11 cellular contexts compared by ENCODE assay signal in the genomic region with DNA sequence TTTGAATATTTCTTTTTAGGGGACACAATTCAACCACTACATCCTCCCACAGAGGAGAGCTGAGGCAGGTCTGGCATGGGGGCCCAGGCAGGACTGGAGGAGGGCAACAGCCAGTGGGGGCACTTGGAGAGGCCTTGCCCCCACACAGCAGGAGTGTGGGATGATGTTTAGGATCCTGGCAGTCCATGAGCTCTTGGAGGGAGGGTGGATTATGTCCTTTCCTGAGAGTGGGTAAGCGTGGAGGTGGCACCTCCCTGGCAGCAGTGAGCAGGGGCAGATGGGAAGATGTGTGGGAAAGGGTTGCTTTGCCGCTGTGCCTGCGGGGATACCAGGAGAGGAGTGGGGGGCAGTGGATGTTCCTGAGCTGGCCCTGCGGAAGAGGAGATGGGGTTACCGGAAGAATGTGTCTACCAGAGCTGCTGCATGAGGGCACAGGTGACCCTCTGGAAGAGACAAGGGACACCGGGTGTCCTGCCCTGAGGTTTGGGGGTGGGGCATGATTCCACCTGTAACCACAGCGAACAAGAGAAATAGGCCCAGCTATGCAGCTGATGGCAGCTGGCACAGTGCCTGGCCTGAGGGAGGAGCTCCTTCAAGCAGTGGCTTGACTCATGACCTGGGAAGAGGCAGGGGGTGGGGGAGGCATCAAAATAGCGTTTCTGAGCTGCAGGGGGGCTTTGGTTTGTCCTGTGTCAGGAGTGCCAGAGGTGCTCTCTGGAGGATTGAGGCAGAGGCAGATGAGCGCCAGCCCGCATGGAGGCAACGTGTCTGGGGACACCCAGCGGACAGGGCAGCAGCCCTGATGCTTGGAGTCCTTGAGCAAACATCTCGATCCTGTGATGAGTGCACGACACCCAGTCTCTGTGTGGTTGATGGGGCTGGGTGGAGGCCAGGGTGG.
A peak's percentile ranks its signal among the peaks of the same experiment; 100 is the strongest.
DNase-seq lines count a peak whose midpoint lies in the region; ATAC-seq, FAIRE-seq and TF ChIP-seq lines count a peak whose summit lies in the region.
"Had no signal": no experiment of that assay in that cellular context is flagged by ENCODE, and none has a peak within 500 bp of the region (broad histone marks: within the 10 kb centered on the region; RNA-seq: fewer than 3 reads in every experiment).

No MANE protein-coding gene starts in this region.

- FAIRE-seq in bronchial epithelial cell (lab: Jason Lieb, UNC) = peak; percentile 70

- H4K20me1 ChIP-seq in DND-41 (ENCODE audit: insufficient read depth, low read length) = no peaks in the 10 kb centered on the region
- no peaks in the 10 kb centered on the region for H4K20me1 ChIP-seq in osteoblast (ENCODE audit: insufficient read depth, low read length)

- H3K27ac Mint-ChIP-seq in CD8-positive, alpha-beta memory T cell = no peak overlapping the region
- H3K27ac Mint-ChIP-seq: activated naive CD8-positive, alpha-beta T cell treated with anti-CD3 and anti-CD28 coated beads for 36 hours had no signal

- H3K27ac ChIP-seq in DND-41 (ENCODE audit: low read length) (peak overlapping the region; percentile 57), osteoblast (ENCODE audit: low read depth, low read length) (peak overlapping the region; percentile 85)
- H3K27ac ChIP-seq in CD8-positive, alpha-beta memory T cell (ENCODE audit: low read depth, low read length) = no peak overlapping the region
- H3K27ac ChIP-seq: tibial artery had no signal

- no peaks in the 10 kb centered on the region for H3K27me3 ChIP-seq in DND-41 (ENCODE audit: insufficient read depth, low read length, poor library complexity)
- H3K27me3 ChIP-seq in bronchial epithelial cell (ENCODE audit: control insufficient read depth, insufficient read depth, low read length) = no peaks in the 10 kb centered on the region
- no peaks in the 10 kb centered on the region for H3K27me3 ChIP-seq in osteoblast (ENCODE audit: insufficient read depth, low read length)
- H3K27me3 ChIP-seq in CD8-positive, alpha-beta memory T cell (ENCODE audit: insufficient read depth, low read length, poor library complexity, severe bottlenecking) = no peaks in the 10 kb centered on the region
- H3K27me3 ChIP-seq: tibial artery had no signal

- CTCF ChIA-PET in CD8-positive, alpha-beta memory T cell (lab: Charles Lee) = no interaction called here

- peaks cover 11 to 14% of the 10 kb centered on the region in 2 donors for H3K27me3 Mint-ChIP-seq in CD8-positive, alpha-beta memory T cell

- H3K36me3 Mint-ChIP-seq in CD8-positive, alpha-beta memory T cell = peaks cover 0 to 2% (median 0%) of the 10 kb centered on the region in 3 donors
- H3K36me3 Mint-ChIP-seq: activated naive CD8-positive, alpha-beta T cell treated with anti-CD3 and anti-CD28 coated beads for 36 hours had no signal

- H3K36me3 ChIP-seq in DND-41 (ENCODE audit: insufficient read depth, low read length) = no peaks in the 10 kb centered on the region
- H3K36me3 ChIP-seq in bronchial epithelial cell (ENCODE audit: control insufficient read depth, insufficient read depth, low read length) = no peaks in the 10 kb centered on the region
- H3K36me3 ChIP-seq in osteoblast (ENCODE audit: insufficient read depth, low read length) = no peaks in the 10 kb centered on the region
- H3K36me3 ChIP-seq in CD8-positive, alpha-beta memory T cell (ENCODE audit: insufficient read depth, low read length) = no peaks in the 10 kb centered on the region
- H3K36me3 ChIP-seq: tibial artery had no signal

- H3K4me1 ChIP-seq in DND-41 (ENCODE audit: insufficient read depth, low read length) (peaks cover 28% of the 10 kb centered on the region), osteoblast (ENCODE audit: insufficient read depth, low read length) (peaks cover 35% of the 10 kb centered on the region)
- no peaks in the 10 kb centered on the region for H3K4me1 ChIP-seq in CD8-positive, alpha-beta memory T cell (ENCODE audit: insufficient read depth, low read length)

- TF ChIP-seq CTCF in DND-41 (IDR thresholded peaks at IDR 0.05; ENCODE audit: borderline replicate concordance, extremely low read depth, low read length, poor library complexity, severe bottlenecking) = peak; percentile 28
- no peak for TF ChIP-seq CTCF in bronchial epithelial cell (IDR thresholded peaks at IDR 0.05; ENCODE audit: insufficient read depth, low read length, severe bottlenecking)
- TF ChIP-seq CTCF in osteoblast (IDR thresholded peaks at IDR 0.05; ENCODE audit: extremely low read depth, low read depth, low read length) = no peak

- peaks cover 0 to 2% (median 0%) of the 10 kb centered on the region in 5 donors for H3K9me3 Mint-ChIP-seq in CD8-positive, alpha-beta memory T cell
- H3K9me3 Mint-ChIP-seq: activated naive CD8-positive, alpha-beta T cell treated with anti-CD3 and anti-CD28 coated beads for 36 hours had no signal

- H3K4me3 ChIP-seq in DND-41 (ENCODE audit: low read depth in 1 of 2, low read length in 2 of 2) (no peak overlapping the region), bronchial epithelial cell (ENCODE audit: low read depth, low read length) (no peak overlapping the region), osteoblast (ENCODE audit: insufficient read depth, low read length) (no peak overlapping the region)
- H3K4me3 ChIP-seq in CD8-positive, alpha-beta memory T cell (ENCODE audit: low read length) = no peak overlapping the region
- H3K4me3 ChIP-seq: tibial artery had no signal

- H3K4me1 Mint-ChIP-seq in CD8-positive, alpha-beta memory T cell = no peaks in the 10 kb centered on the region
- H3K4me1 Mint-ChIP-seq: activated naive CD8-positive, alpha-beta T cell treated with anti-CD3 and anti-CD28 coated beads for 36 hours had no signal

- H3K4me2 ChIP-seq in DND-41 (ENCODE audit: insufficient read depth, low read length) (no peak overlapping the region; the same call in 1 of the 2 replicates), osteoblast (ENCODE audit: insufficient read depth, low read length) (no peak overlapping the region)

- ATAC-seq in DND-41 (ENCODE audit: insufficient read depth, low read depth) (peak; percentile 89), GM18858 (IDR thresholded peaks at IDR 0.05; ENCODE audit: unreplicated experiment) (no peak)

- DNase-seq in DND-41 = peak; percentile 71
- peak; percentile 96 for DNase-seq in NCI-H2029 treated with DMSO at 0.1 percent for 48 hours (lab: John Stamatoyannopoulos, UW)
- DNase-seq in bronchial epithelial cell (ENCODE audit: low read depth) = peak; percentile 77
- DNase-seq in osteoblast (ENCODE audit: insufficient read length, low spot score, missing footprints) = peak; percentile 62
- DNase-seq in amygdala (lab: John Stamatoyannopoulos, UW) = no peak
- DNase-seq in NCI-H446 (lab: John Stamatoyannopoulos, UW) = no peak
- no peak for DNase-seq in CD8-positive, alpha-beta memory T cell
- DNase-seq: activated CD4-positive, alpha-beta T cell treated with anti-CD3 and anti-CD28 coated beads for 1 hour; activated naive CD8-positive, alpha-beta T cell treated with anti-CD3 and anti-CD28 coated beads for 36 hours; tibial artery had no signal

- H2AFZ ChIP-seq in DND-41 (ENCODE audit: low read depth, low read length) = no peak overlapping the region
- no peak overlapping the region for H2AFZ ChIP-seq in osteoblast (ENCODE audit: low read length)

- no peak overlapping the region for H3K9ac ChIP-seq in DND-41 (ENCODE audit: low read depth, low read length)

- POLR2A ChIA-PET in CD8-positive, alpha-beta memory T cell (lab: Charles Lee) = no interaction called here

- no peaks in the 10 kb centered on the region for H3K79me2 ChIP-seq in DND-41 (ENCODE audit: insufficient read depth, low read length)
- H3K79me2 ChIP-seq in osteoblast (ENCODE audit: insufficient read depth, low read length) = no peaks in the 10 kb centered on the region

- no peaks in the 10 kb centered on the region for H3K9me3 ChIP-seq in DND-41 (ENCODE audit: insufficient read depth, low read length, severe bottlenecking)
- H3K9me3 ChIP-seq in osteoblast (ENCODE audit: low read depth, low read length) = no peaks in the 10 kb centered on the region
- no peaks in the 10 kb centered on the region for H3K9me3 ChIP-seq in CD8-positive, alpha-beta memory T cell (ENCODE audit: low read length)
- H3K9me3 ChIP-seq: tibial artery had no signal

- H3K4me3 Mint-ChIP-seq in CD8-positive, alpha-beta memory T cell = peak overlapping the region in 1 of 7 donors; percentile 64
- H3K4me3 Mint-ChIP-seq: activated naive CD8-positive, alpha-beta T cell treated with anti-CD3 and anti-CD28 coated beads for 36 hours had no signal

Comparison
In these comparisons a context has a peak if more than half of its experiments do, and no peak if none do; other contexts are left out.
1. DNase-seq: peak in DND-41 (single experiment), NCI-H2029 treated with DMSO at 0.1 percent for 48 hours (single experiment), bronchial epithelial cell (single experiment) and osteoblast (single experiment); none in amygdala (0 of 56), NCI-H446 (0 of 2) and CD8-positive, alpha-beta memory T cell (0 of 5).